Comparison of ENCODE assay signal across 11 cellular contexts in genomic region chr19:58497634-58498170, GRCh38. TPM values are rescaled to one million over a fixed set of nuclear protein-coding genes. Genes with fewer than 3 reads are reported as not detected.
A peak's percentile ranks its signal among the peaks of the same experiment; 100 is the strongest.
DNase-seq lines count a peak whose midpoint lies in the region; ATAC-seq and TF ChIP-seq lines count a peak whose summit lies in the region.
"Had no signal": no experiment of that assay in that cellular context is flagged by ENCODE, and none has a peak within 500 bp of the region (broad histone marks: within the 10 kb centered on the region; RNA-seq: fewer than 3 reads in every experiment).

No MANE protein-coding gene starts in this region.

- no peak overlapping the region for H2BK20ac ChIP-seq in IMR-90 (ENCODE audit: low read depth, low read length)

- H3K18ac ChIP-seq in IMR-90 (ENCODE audit: low read depth, low read length) (no peak overlapping the region), neuronal stem cell (ENCODE audit: low read length) (no peak overlapping the region)

- CTCF ChIA-PET in IMR-90 (lab: Yijun Ruan, JAX) = no interaction called here

- no peak for TF ChIP-seq CTCF in IMR-90 (conservative IDR thresholded peaks at IDR 0.05; ENCODE audit: low read depth, low read length)

- intact Hi-C loops in IMR-90 (cut with micrococcal nuclease) = no loop called here

- H3K23ac ChIP-seq in IMR-90 (ENCODE audit: low read depth, low read length) = no peak overlapping the region
- no peak overlapping the region for H3K23ac ChIP-seq in neuronal stem cell (ENCODE audit: low read depth, low read length, poor library complexity)

- no peaks in the 10 kb centered on the region for H3K27me3 Mint-ChIP-seq in activated T-cell treated with anti-CD3 and anti-CD28 coated beads, Interleukin-2, amount 50 U/mL, for 4 hours (ENCODE audit: low read depth)
- no peaks in the 10 kb centered on the region for H3K27me3 Mint-ChIP-seq in activated naive CD8-positive, alpha-beta T cell

- H3K36me3 Mint-ChIP-seq in activated T-cell treated with anti-CD3 and anti-CD28 coated beads, Interleukin-2, amount 50 U/mL, for 4 hours (ENCODE audit: insufficient read depth) = peaks cover 1% of the 10 kb centered on the region
- no peaks in the 10 kb centered on the region for H3K36me3 Mint-ChIP-seq in activated naive CD8-positive, alpha-beta T cell

- peak overlapping the region; percentile 93 for H3K4me3 Mint-ChIP-seq in activated T-cell treated with anti-CD3 and anti-CD28 coated beads, Interleukin-2, amount 50 U/mL, for 4 hours
- peak overlapping the region; percentile 99 for H3K4me3 Mint-ChIP-seq in activated naive CD8-positive, alpha-beta T cell

- TF ChIP-seq RAD21 in IMR-90 (IDR thresholded peaks at IDR 0.05; ENCODE audit: low read length) = no peak

- no peaks in the 10 kb centered on the region for H4K20me1 ChIP-seq in IMR-90 (ENCODE audit: insufficient read depth, low read length)

- H4K5ac ChIP-seq in IMR-90 (ENCODE audit: low read depth, low read length) = no peak overlapping the region

- no peak overlapping the region for H4K8ac ChIP-seq in IMR-90 (ENCODE audit: low read depth in 2 of 2, low read length in 2 of 2)
- H4K8ac ChIP-seq in neuronal stem cell (ENCODE audit: low read depth, low read length) = peak overlapping the region; percentile 76

- H3K9ac ChIP-seq in IMR-90 (ENCODE audit: low read depth, low read length) (no peak overlapping the region), neuronal stem cell (ENCODE audit: low read depth, low read length, poor library complexity) (peak overlapping the region; percentile 60)

- H3K56ac ChIP-seq in IMR-90 (ENCODE audit: extremely low read depth, insufficient read depth, low read length) = no peak overlapping the region

- no peak overlapping the region; the same call in 1 of the 2 replicates for H2AK5ac ChIP-seq in IMR-90 (ENCODE audit: low read depth, low read length)
- peak overlapping the region; percentile 72 for H2AK5ac ChIP-seq in neuronal stem cell (ENCODE audit: low read depth, low read length)

- H2BK120ac ChIP-seq in IMR-90 (ENCODE audit: low read depth, low read length) (no peak overlapping the region), neuronal stem cell (ENCODE audit: low read depth, low read length) (no peak overlapping the region)

- H3K4ac ChIP-seq in IMR-90 (ENCODE audit: low read depth, low read length) (no peak overlapping the region), neuronal stem cell (ENCODE audit: low read length) (peak overlapping the region; percentile 66)

- H2AFZ ChIP-seq in IMR-90 (replicated peaks; ENCODE audit: low read length, poor library complexity) (no peak overlapping the region), neuronal stem cell (ENCODE audit: low read length) (no peak overlapping the region)

- dilution Hi-C loops in IMR-90 (cut with HindIII; ENCODE audit: low sequenced_read_pairs, unreplicated experiment) = no loop called here

- peaks cover 4% of the 10 kb centered on the region; the same call in 1 of the 2 replicates for H3K4me1 ChIP-seq in IMR-90 (ENCODE audit: control insufficient read depth, insufficient read depth, low read length)
- H3K4me1 ChIP-seq in neuronal stem cell (ENCODE audit: control insufficient read depth in 2 of 2, insufficient read depth in 1 of 2, low read depth in 1 of 2, low read length in 2 of 2) = peaks cover 8 to 17% of the 10 kb centered on the region in 2 donors
- H3K4me1 ChIP-seq in HAP-1 = peaks cover 13% of the 10 kb centered on the region

- TF ChIP-seq POLR2A in IMR-90 (IDR thresholded peaks at IDR 0.05; ENCODE audit: low read depth, low read length) = no peak

- no peak overlapping the region for H2BK12ac ChIP-seq in neuronal stem cell (ENCODE audit: low read length)

- H2BK5ac ChIP-seq in IMR-90 (ENCODE audit: low read depth, low read length, poor library complexity, severe bottlenecking) (no peak overlapping the region), neuronal stem cell (ENCODE audit: low read length) (no peak overlapping the region)

- no peak overlapping the region for H3K27ac Mint-ChIP-seq in activated naive CD8-positive, alpha-beta T cell

- H2AK9ac ChIP-seq in IMR-90 (replicated peaks; ENCODE audit: low read depth, low read length, poor library complexity) = peak overlapping the region; percentile 65

- H3K79me1 ChIP-seq in IMR-90 (ENCODE audit: low read depth in 1 of 2, low read length in 2 of 2) (peaks cover 6 to 11% of the 10 kb centered on the region in 2 experiments), neuronal stem cell (ENCODE audit: low read depth, low read length) (peaks cover 8% of the 10 kb centered on the region)

- in situ Hi-C loops in IMR-90 (cut with MboI; ENCODE audit: low sequenced_read_pairs) (no loop called here), HAP-1 (cut with MboI; ENCODE audit: low sequenced_read_pairs) (no loop called here)

- H3K9me1 ChIP-seq in IMR-90 (ENCODE audit: insufficient read depth, low read length) = peaks cover 14% of the 10 kb centered on the region

- no peak for DNase-seq in activated T-cell treated with anti-CD3 and anti-CD28 coated beads, Interleukin-2, amount 50 U/mL, for 4 hours
- no peak for DNase-seq in activated T-cell treated with anti-CD3 and anti-CD28 coated beads, Interleukin-2, amount 50 U/mL, for 1 hour
- DNase-seq in IMR-90 = no peak
- no peak for DNase-seq in neuronal stem cell (ENCODE audit: low spot score)
- DNase-seq in HAP-1 (ENCODE audit: low spot score in 2 of 2) = no peak
- DNase-seq: Peyer's patch, uterus had no signal

- H3K4me3 ChIP-seq in IMR-90 (ENCODE audit: insufficient read depth, low read depth, low read length) (no peak overlapping the region), neuronal stem cell (ENCODE audit: low read length in 2 of 2) (no peak overlapping the region), HAP-1 (no peak overlapping the region)

- no peaks in the 10 kb centered on the region for H3K36me3 ChIP-seq in IMR-90 (ENCODE audit: control insufficient read depth, insufficient read depth, low read length)
- H3K36me3 ChIP-seq in neuronal stem cell (replicated peaks in 1 of 2; ENCODE audit: control insufficient read depth in 2 of 2, insufficient read depth in 2 of 2, low read length in 2 of 2) = no peaks in the 10 kb centered on the region
- no peaks in the 10 kb centered on the region for H3K36me3 ChIP-seq in HAP-1 (replicated peaks)
- H3K36me3 ChIP-seq: Peyer's patch, uterus had no signal

- H3K4me1 Mint-ChIP-seq in activated T-cell treated with anti-CD3 and anti-CD28 coated beads, Interleukin-2, amount 50 U/mL, for 4 hours (ENCODE audit: low read depth) = peaks cover 19% of the 10 kb centered on the region
- peaks cover 24% of the 10 kb centered on the region for H3K4me1 Mint-ChIP-seq in activated naive CD8-positive, alpha-beta T cell (ENCODE audit: low read depth)

- H2BK15ac ChIP-seq in IMR-90 (ENCODE audit: low read depth, low read length) (no peak overlapping the region), neuronal stem cell (ENCODE audit: low read length) (peak overlapping the region; percentile 10)

- no peak overlapping the region for H3K27ac ChIP-seq in IMR-90 (ENCODE audit: insufficient read depth, low read length)
- no peak overlapping the region for H3K27ac ChIP-seq in neuronal stem cell (replicated peaks; ENCODE audit: low read length)
- H3K27ac ChIP-seq: epithelial cell of prostate, uterus had no signal

- H3K27me3 ChIP-seq in IMR-90 (ENCODE audit: control insufficient read depth, insufficient read depth, low read length) (no peaks in the 10 kb centered on the region), neuronal stem cell (ENCODE audit: control insufficient read depth in 3 of 3, insufficient read depth in 3 of 3, low read depth in 1 of 3, low read length in 3 of 3) (no peaks in the 10 kb centered on the region), HAP-1 (ENCODE audit: low read depth) (no peaks in the 10 kb centered on the region)
- H3K27me3 ChIP-seq: Peyer's patch, uterus had no signal

- 76% methylated on average over 3 of the region's 8 CpGs; no CpG with 5 or more reads in 1 of the 2 experiments for WGBS in IMR-90 (ENCODE audit: extremely low coverage in 2 of 2, insufficient read length in 1 of 2), 2 experiments
- WGBS in neuronal stem cell (ENCODE audit: extremely low coverage in 2 of 2, insufficient read length in 2 of 2, insufficient replicate concordance in 1 of 2), 2 donors = no CpG with 5 or more reads among the region's 8 CpGs

- ATAC-seq in activated T-cell treated with anti-CD3 and anti-CD28 coated beads, Interleukin-2, amount 50 U/mL, for 4 hours = no peak
- no peak for ATAC-seq in IMR-90 (ENCODE audit: low read depth)
- no peak for ATAC-seq in HG03108 (IDR thresholded peaks at IDR 0.05; ENCODE audit: unreplicated experiment)
- ATAC-seq in GM21360 (IDR thresholded peaks at IDR 0.05; ENCODE audit: unreplicated experiment) = no peak

- H3K9me3 Mint-ChIP-seq in activated T-cell treated with anti-CD3 and anti-CD28 coated beads, Interleukin-2, amount 50 U/mL, for 4 hours = peaks cover 16% of the 10 kb centered on the region
- peaks cover 5% of the 10 kb centered on the region for H3K9me3 Mint-ChIP-seq in activated naive CD8-positive, alpha-beta T cell (ENCODE audit: low read depth)

- no TSS peak for BruUV-seq in IMR-90 (replicated peaks; lab: Mats Ljungman, UMichigan)

- POLR2A ChIA-PET in IMR-90 (lab: Charles Lee; ENCODE audit: unreplicated experiment) = no interaction called here

- H3K9me3 ChIP-seq in IMR-90 (ENCODE audit: control insufficient read depth, insufficient read depth, low read length) = no peaks in the 10 kb centered on the region
- H3K9me3 ChIP-seq in neuronal stem cell (replicated peaks in 1 of 2; ENCODE audit: control insufficient read depth in 2 of 2, insufficient read depth in 1 of 2, low read depth in 1 of 2, low read length in 2 of 2) = peaks cover 0 to 2% of the 10 kb centered on the region in 2 donors
- H3K9me3 ChIP-seq in HAP-1 = no peaks in the 10 kb centered on the region
- H3K9me3 ChIP-seq: uterus had no signal

- H4K91ac ChIP-seq in IMR-90 (ENCODE audit: insufficient read depth, low read depth, low read length) (no peak overlapping the region), neuronal stem cell (ENCODE audit: low read depth, low read length, poor library complexity) (no peak overlapping the region)

- H3K4me2 ChIP-seq in IMR-90 (ENCODE audit: low read depth, low read length) (no peak overlapping the region), neuronal stem cell (ENCODE audit: insufficient read depth, low read length, poor library complexity, severe bottlenecking) (no peak overlapping the region)

- H3K14ac ChIP-seq in IMR-90 (replicated peaks; ENCODE audit: low read depth, low read length) = no peak overlapping the region
- H3K14ac ChIP-seq in neuronal stem cell (ENCODE audit: low read length) = no peak overlapping the region

RNA-seq across cellular contexts. Expression of gene SLC27A5, which starts 14.1 kb away (rescaled TPM):
- total RNA-seq in activated T-cell treated with anti-CD3 and anti-CD28 coated beads, Interleukin-2, amount 50 U/mL, for 4 hours = 10 to 100 TPM; 12.6 to 19.8 (median 19.5) TPM
- total RNA-seq in IMR-90 (2012; rRNA removed) = 7.5 and 7.7 TPM in 2 replicates
- polyA plus RNA-seq in IMR-90 (2012; rRNA removed) = 11.2 and 13.5 TPM in 2 replicates
- polyA plus RNA-seq in IMR-90 (2012; cell fraction: cytosol; rRNA removed) = 14.8 and 23.8 TPM in 2 replicates
- polyA plus RNA-seq in IMR-90 (2012; cell fraction: nucleus; rRNA removed; ENCODE audit: low replicate concordance) = 4.3 and 6.5 TPM in 2 replicates
- 21.6 TPM for polyA plus RNA-seq in neuronal stem cell (2013, experiment 1 of 2)
- polyA plus RNA-seq in neuronal stem cell (2013, experiment 2 of 2) = 20.7 TPM

RNA-seq across cellular contexts. Expression of gene ZNF446, which starts 21.6 kb away (rescaled TPM):
- 1 to 10 TPM; 5.3 to 6.4 (median 6.0) TPM for total RNA-seq in activated T-cell treated with anti-CD3 and anti-CD28 coated beads, Interleukin-2, amount 50 U/mL, for 4 hours
- total RNA-seq in IMR-90 (2012; rRNA removed) = 3.9 and 4.8 TPM in 2 replicates
- 6.9 and 7.5 TPM in 2 replicates for polyA plus RNA-seq in IMR-90 (2012; rRNA removed)
- polyA plus RNA-seq in IMR-90 (2012; cell fraction: cytosol; rRNA removed) = 4.6 and 7.2 TPM in 2 replicates
- polyA plus RNA-seq in IMR-90 (2012; cell fraction: nucleus; rRNA removed; ENCODE audit: low replicate concordance) = 17.1 and 41.8 TPM in 2 replicates
- polyA plus RNA-seq in neuronal stem cell (2013, experiment 1 of 2) = 6.8 TPM
- 6.8 TPM for polyA plus RNA-seq in neuronal stem cell (2013, experiment 2 of 2)

RNA-seq across cellular contexts. Expression of gene ZBTB45, which starts 21.9 kb away (rescaled TPM):
- total RNA-seq in activated T-cell treated with anti-CD3 and anti-CD28 coated beads, Interleukin-2, amount 50 U/mL, for 4 hours = 10 to 100 TPM; 15.4 to 16.7 (median 16.1) TPM
- total RNA-seq in IMR-90 (2012; rRNA removed) = 1.4 TPM in 2 replicates
- 9.7 and 13.5 TPM in 2 replicates for polyA plus RNA-seq in IMR-90 (2012; rRNA removed)
- 9.5 and 13.5 TPM in 2 replicates for polyA plus RNA-seq in IMR-90 (2012; cell fraction: cytosol; rRNA removed)
- polyA plus RNA-seq in IMR-90 (2012; cell fraction: nucleus; rRNA removed; ENCODE audit: low replicate concordance) = 13.1 and 26.4 TPM in 2 replicates
- polyA plus RNA-seq in neuronal stem cell (2013, experiment 1 of 2) = 14.3 TPM
- 14.8 TPM for polyA plus RNA-seq in neuronal stem cell (2013, experiment 2 of 2)

RNA-seq across cellular contexts. Expression of gene ZNF324, which starts 30.8 kb away (rescaled TPM):
- total RNA-seq in activated T-cell treated with anti-CD3 and anti-CD28 coated beads, Interleukin-2, amount 50 U/mL, for 4 hours = 10 to 100 TPM; 16.1 to 18.0 (median 16.4) TPM
- 6.6 and 6.9 TPM in 2 replicates for total RNA-seq in IMR-90 (2012; rRNA removed)
- 5.6 and 6.0 TPM in 2 replicates for polyA plus RNA-seq in IMR-90 (2012; rRNA removed)
- 2.8 and 4.8 TPM in 2 replicates for polyA plus RNA-seq in IMR-90 (2012; cell fraction: cytosol; rRNA removed)
- polyA plus RNA-seq in IMR-90 (2012; cell fraction: nucleus; rRNA removed; ENCODE audit: low replicate concordance) = 10.3 and 19.3 TPM in 2 replicates
- polyA plus RNA-seq in neuronal stem cell (2013, experiment 1 of 2) = 3.8 TPM
- 3.8 TPM for polyA plus RNA-seq in neuronal stem cell (2013, experiment 2 of 2)

RNA-seq across cellular contexts. Expression of gene TRIM28, which starts 46.2 kb away (rescaled TPM):
- 100 to 1,000 TPM; 850 to 963 (median 920) TPM for total RNA-seq in activated T-cell treated with anti-CD3 and anti-CD28 coated beads, Interleukin-2, amount 50 U/mL, for 4 hours
- total RNA-seq in IMR-90 (2012; rRNA removed) = 313 and 349 TPM in 2 replicates
- 465 and 964 TPM in 2 replicates for polyA plus RNA-seq in IMR-90 (2012; rRNA removed)
- polyA plus RNA-seq in IMR-90 (2012; cell fraction: cytosol; rRNA removed) = 339 TPM in 2 replicates
- 522 and 1,051 TPM in 2 replicates for polyA plus RNA-seq in IMR-90 (2012; cell fraction: nucleus; rRNA removed; ENCODE audit: low replicate concordance)
- 759 TPM for polyA plus RNA-seq in neuronal stem cell (2013, experiment 1 of 2)
- 741 TPM for polyA plus RNA-seq in neuronal stem cell (2013, experiment 2 of 2)
